Comparison of ENCODE assay signal across 17 cellular contexts in the genomic region with DNA sequence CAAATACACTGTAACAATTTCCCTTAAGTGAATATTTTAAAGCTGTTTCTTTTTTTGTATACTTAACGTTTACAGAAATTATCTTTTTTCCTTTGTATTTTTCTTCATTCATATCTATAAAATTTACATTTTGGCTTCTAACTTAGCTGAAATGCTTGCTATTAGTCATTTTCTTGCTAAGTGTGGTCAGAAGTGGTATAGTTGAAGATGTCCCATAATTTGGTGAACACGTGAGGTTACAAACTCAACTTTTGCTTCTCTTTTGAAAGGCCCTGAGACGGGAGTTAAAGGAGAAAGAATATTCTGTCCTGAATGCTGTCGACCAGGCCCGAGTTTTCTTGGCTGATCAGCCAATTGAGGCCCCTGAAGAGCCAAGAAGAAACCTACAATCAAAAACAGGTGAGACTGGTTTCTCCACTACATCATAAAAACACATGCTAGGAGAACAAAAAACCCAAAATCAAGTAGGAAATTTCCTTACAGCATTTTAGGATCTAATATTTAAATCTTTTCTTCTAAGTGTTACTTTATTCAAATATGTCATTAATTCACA.
DNase-seq lines count a peak whose midpoint lies in the region; ATAC-seq and TF ChIP-seq lines count a peak whose summit lies in the region.
"Had no signal": no experiment of that assay in that cellular context is flagged by ENCODE, and none has a peak within 500 bp of the region (broad histone marks: within the 10 kb centered on the region; RNA-seq: fewer than 3 reads in every experiment).

No MANE protein-coding gene starts in this region.

- H3K4me1 Mint-ChIP-seq in activated naive CD8-positive, alpha-beta T cell treated with anti-CD3 and anti-CD28 coated beads, Interleukin-2, amount 50 U/mL, for 24 hours = peaks cover 47% of the 10 kb centered on the region

- no peaks in the 10 kb centered on the region for H3K9me3 ChIP-seq in SJCRH30 (replicated peaks)
- H3K9me3 ChIP-seq: prostate gland had no signal

- no peak overlapping the region for H3K27ac ChIP-seq in SJCRH30
- H3K27ac ChIP-seq: prostate gland had no signal

- H3K27me3 Mint-ChIP-seq in activated naive CD8-positive, alpha-beta T cell treated with anti-CD3 and anti-CD28 coated beads, Interleukin-2, amount 50 U/mL, for 24 hours = no peaks in the 10 kb centered on the region
- H3K27me3 Mint-ChIP-seq: effector memory CD8-positive, alpha-beta T cell had no signal

- DNase-seq in GM12865 (ENCODE audit: low read depth) (peak; percentile 35), NCI-H526 (lab: John Stamatoyannopoulos, UW) (no peak), SJCRH30 (no peak), middle frontal gyrus (ENCODE audit: extremely low spot score, low spot score) (no peak), NOMO-1 treated with DMSO at 0.1 percent for 48 hours (lab: John Stamatoyannopoulos, UW; ENCODE audit: unreplicated experiment) (no peak)
- DNase-seq in activated naive CD8-positive, alpha-beta T cell treated with anti-CD3 and anti-CD28 coated beads, Interleukin-2, amount 50 U/mL, for 24 hours = no peak
- DNase-seq: activated CD4-positive, alpha-beta T cell treated with anti-CD3 and anti-CD28 coated beads, Interleukin-2, amount 50 U/mL, for 48 hours; activated gamma-delta T cell treated with Interleukin-2 at 50 U/mL for 16 hours; Calu3; effector memory CD8-positive, alpha-beta T cell; GOT3; NCI-H1048; NCI-H345 had no signal

- no peak for TF ChIP-seq CTCF in GM12865 (IDR thresholded peaks at IDR 0.05; ENCODE audit: insufficient read depth, low read depth, low read length, missing control alignments)

- H3K9me3 Mint-ChIP-seq in activated naive CD8-positive, alpha-beta T cell treated with anti-CD3 and anti-CD28 coated beads, Interleukin-2, amount 50 U/mL, for 24 hours = no peaks in the 10 kb centered on the region
- H3K9me3 Mint-ChIP-seq: effector memory CD8-positive, alpha-beta T cell had no signal

- peak overlapping the region; percentile 70 for H3K27ac Mint-ChIP-seq in activated naive CD8-positive, alpha-beta T cell treated with anti-CD3 and anti-CD28 coated beads, Interleukin-2, amount 50 U/mL, for 24 hours

- H3K36me3 Mint-ChIP-seq in activated naive CD8-positive, alpha-beta T cell treated with anti-CD3 and anti-CD28 coated beads, Interleukin-2, amount 50 U/mL, for 24 hours (ENCODE audit: low read depth) = peaks cover 14% of the 10 kb centered on the region

- H3K27me3 ChIP-seq in SJCRH30 = no peaks in the 10 kb centered on the region

- peak; percentile 37 for ATAC-seq in GM21381 (IDR thresholded peaks at IDR 0.05; ENCODE audit: unreplicated experiment)
- peak; percentile 35 for ATAC-seq in HG03469 (IDR thresholded peaks at IDR 0.05; ENCODE audit: unreplicated experiment)
- ATAC-seq in activated naive CD8-positive, alpha-beta T cell treated with anti-CD3 and anti-CD28 coated beads, Interleukin-2, amount 50 U/mL, for 24 hours = no peak
- ATAC-seq: effector memory CD8-positive, alpha-beta T cell; HepG2 had no signal

- H3K36me3 ChIP-seq in SJCRH30 = no peaks in the 10 kb centered on the region; the same call in none of the 2 replicates

- H3K4me3 ChIP-seq in GM12865 (ENCODE audit: low read depth, low read length) (no peak overlapping the region), SJCRH30 (no peak overlapping the region)
- H3K4me3 ChIP-seq: prostate gland had no signal

- 0 out of 2 replicates have a peak, but pooled peaks cover 2% of the 10 kb centered on the region for H3K4me1 ChIP-seq in SJCRH30
- H3K4me1 ChIP-seq: prostate gland had no signal

- no peak overlapping the region for H3K4me3 Mint-ChIP-seq in activated naive CD8-positive, alpha-beta T cell treated with anti-CD3 and anti-CD28 coated beads, Interleukin-2, amount 50 U/mL, for 24 hours
- H3K4me3 Mint-ChIP-seq: effector memory CD8-positive, alpha-beta T cell had no signal
